8 cellular contexts compared by ENCODE assay signal in the genomic region with DNA sequence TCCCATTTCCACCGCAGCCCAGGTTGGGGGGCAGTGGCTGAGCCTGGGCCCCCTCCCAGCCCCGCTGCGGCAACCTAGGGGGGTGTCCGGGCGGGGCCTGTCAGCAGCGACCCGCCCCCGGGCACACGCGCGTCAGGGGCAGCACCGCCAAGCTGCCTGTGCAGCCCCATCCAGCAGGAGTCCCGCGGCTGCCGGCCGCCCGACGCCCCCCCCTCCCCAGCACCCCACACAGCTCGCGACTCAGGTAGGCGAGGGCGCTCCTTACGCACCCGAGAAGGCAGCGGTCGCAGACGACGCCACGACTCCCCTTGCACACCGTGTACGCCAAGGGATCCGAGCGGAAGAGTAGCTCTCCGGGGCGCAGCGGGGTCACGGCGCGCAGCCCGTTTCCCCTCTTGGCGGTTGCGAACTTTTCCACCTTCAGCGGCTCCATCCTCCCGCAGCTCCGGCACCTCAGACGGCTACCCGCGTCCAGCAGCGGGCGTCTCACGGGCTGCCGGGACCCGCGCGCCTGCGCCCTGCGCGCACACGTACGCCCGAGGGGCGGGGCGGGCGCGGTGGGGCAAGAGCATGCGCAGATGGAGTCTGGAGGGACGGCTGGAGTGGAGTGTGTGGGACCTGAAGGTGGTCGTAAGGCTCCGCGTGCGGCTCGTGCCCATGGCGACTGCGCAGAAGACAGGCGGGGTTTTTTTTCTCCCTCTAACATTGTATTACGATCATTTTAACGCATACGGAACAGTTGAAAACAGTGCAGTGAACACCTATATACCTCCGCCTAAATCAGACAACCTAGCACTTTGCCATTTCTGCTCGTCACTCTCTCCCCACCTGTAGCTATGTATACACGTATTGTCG. TPM values are rescaled to one million over a fixed set of nuclear protein-coding genes. Genes with fewer than 3 reads are reported as not detected.
DNase-seq lines count a peak whose midpoint lies in the region; ATAC-seq, FAIRE-seq and TF ChIP-seq lines count a peak whose summit lies in the region.

SMYD3 (minus strand) TSS at position 495 of the 855 bp plus-strand sequence.

- peaks cover 0 to 5% (median 0%) of the 10 kb centered on the region in 3 donors for H3K4me1 ChIP-seq in pancreas
- peaks cover 8% of the 10 kb centered on the region in 2 donors for H3K4me1 ChIP-seq in thyroid gland

- no peaks in the 10 kb centered on the region for H3K9me3 ChIP-seq in MG63
- no peaks in the 10 kb centered on the region for H3K9me3 ChIP-seq in pancreas
- H3K9me3 ChIP-seq in thyroid gland, result no peaks in the 10 kb centered on the region

- CTCF ChIA-PET in activated naive CD4-positive, alpha-beta T cell treated with anti-CD3 and anti-CD28 coated beads for 36 hours (lab: Charles Lee), result interaction anchor here (1.0 to 2.0 kb wide), 3 partner anchors 9 to 191 kb away, joined by 3 to 6 read pairs (median 5); no protein-coding TSS in a partner anchor

- no peaks in the 10 kb centered on the region for H3K36me3 Mint-ChIP-seq in activated naive CD4-positive, alpha-beta T cell treated with anti-CD3 and anti-CD28 coated beads for 36 hours (ENCODE audit: low read depth)
- H3K36me3 Mint-ChIP-seq in glutamatergic neuron (ENCODE audit: unreplicated experiment), result no peaks in the 10 kb centered on the region

- no peak for FAIRE-seq in pancreas (lab: Jason Lieb, UNC)

- ATAC-seq in pancreas, result peak; percentile 98 to 99 (median 99)

- TF ChIP-seq POLR2A in thyroid gland (IDR thresholded peaks at IDR 0.05), result peak in 1 of 2 donors; percentile 75

- TF ChIP-seq CTCF in glutamatergic neuron (IDR thresholded peaks at IDR 0.05; ENCODE audit: partially characterized antibody, unreplicated experiment), result no peak
- TF ChIP-seq CTCF in pancreas (IDR thresholded peaks at IDR 0.05), result no peak
- peak in 2 of 6 experiments; percentile 14 to 30 for TF ChIP-seq CTCF in thyroid gland (IDR thresholded peaks at IDR 0.05)

- H3K27me3 ChIP-seq in MG63 (no peaks in the 10 kb centered on the region), pancreas (no peaks in the 10 kb centered on the region), thyroid gland (no peaks in the 10 kb centered on the region)

- peak; percentile 39 for DNase-seq in GM04504 (ENCODE audit: low read depth)
- DNase-seq in HCEC 1CT, result peak; percentile 68
- peak; percentile 82 for DNase-seq in MG63
- DNase-seq in SK-N-DZ (ENCODE audit: low spot score), result peak; percentile 89
- peak; percentile 73 for DNase-seq in activated naive CD4-positive, alpha-beta T cell treated with anti-CD3 and anti-CD28 coated beads for 36 hours
- peak; percentile 84 for DNase-seq in glutamatergic neuron
- DNase-seq in pancreas, result peak; percentile 68 to 93 (median 79)
- DNase-seq in thyroid gland, result peak; percentile 72 to 73

- H3K4me3 ChIP-seq in MG63 (peak within 1 kb of the TSS; percentile 82), pancreas (peak within 1 kb of the TSS; percentile 58 to 93 (median 80)), thyroid gland (replicated peaks in 1 of 3) (peak within 1 kb of the TSS; percentile 51 to 85 (median 82))

- WGBS in pancreas, 2 donors, result 0 to 1% methylated on average over 54 to 82 of the region's 82 CpGs
- WGBS in thyroid gland, 2 donors, result 1% methylated on average over 22 to 37 of the region's 82 CpGs

- H3K36me3 ChIP-seq in MG63 (no peaks in the 10 kb centered on the region), pancreas (no peaks in the 10 kb centered on the region), thyroid gland (no peaks in the 10 kb centered on the region)

- H3K27ac ChIP-seq in pancreas (peak within 1 kb of the TSS in 3 of 4 donors; percentile 0 to 24 (median 15)), thyroid gland (peak within 1 kb of the TSS in 2 of 3 donors; percentile 37 to 41)

- peaks cover 15% of the 10 kb centered on the region for H3K4me1 Mint-ChIP-seq in activated naive CD4-positive, alpha-beta T cell treated with anti-CD3 and anti-CD28 coated beads for 36 hours (ENCODE audit: low read depth)
- H3K4me1 Mint-ChIP-seq in glutamatergic neuron (ENCODE audit: low read depth, unreplicated experiment), result peaks cover 7% of the 10 kb centered on the region

- no peaks in the 10 kb centered on the region for H3K27me3 Mint-ChIP-seq in activated naive CD4-positive, alpha-beta T cell treated with anti-CD3 and anti-CD28 coated beads for 36 hours (ENCODE audit: low read depth)
- peaks cover 13% of the 10 kb centered on the region for H3K27me3 Mint-ChIP-seq in glutamatergic neuron (ENCODE audit: unreplicated experiment)

- H3K9me3 Mint-ChIP-seq in activated naive CD4-positive, alpha-beta T cell treated with anti-CD3 and anti-CD28 coated beads for 36 hours, result no peaks in the 10 kb centered on the region
- peaks cover 5% of the 10 kb centered on the region for H3K9me3 Mint-ChIP-seq in glutamatergic neuron (ENCODE audit: unreplicated experiment)

- H3K27ac Mint-ChIP-seq in activated naive CD4-positive, alpha-beta T cell treated with anti-CD3 and anti-CD28 coated beads for 36 hours, result peak within 1 kb of the TSS; percentile 89
- H3K27ac Mint-ChIP-seq in glutamatergic neuron (ENCODE audit: unreplicated experiment), result peak within 1 kb of the TSS; percentile 17

- intact Hi-C loops in activated naive CD4-positive, alpha-beta T cell treated with anti-CD3 and anti-CD28 coated beads for 36 hours (cut with micrococcal nuclease), result loop anchor here (1.0 to 2.0 kb wide), 3 partner anchors 59 to 424 kb away; partner anchors contain the start of genes AHCTF1, CNST, SCCPDH and TFB2M
- intact Hi-C loops in pancreas (cut with DNase I) (loop anchor here in 1 of 3 donors (10.0 kb wide), 1 partner anchor 188 kb away; no protein-coding TSS in a partner anchor), thyroid gland (cut with DNase I) (loop anchor here (5.0 to 10.0 kb wide), 2 partner anchors 48 to 190 kb away; no protein-coding TSS in a partner anchor)

- peak within 1 kb of the TSS; percentile 95 for H3K4me3 Mint-ChIP-seq in activated naive CD4-positive, alpha-beta T cell treated with anti-CD3 and anti-CD28 coated beads for 36 hours
- peak within 1 kb of the TSS; percentile 93 for H3K4me3 Mint-ChIP-seq in glutamatergic neuron (ENCODE audit: unreplicated experiment)

RNA-seq across cellular contexts. Expression of gene SMYD3, which starts in this region (rescaled TPM):
- total RNA-seq in MG63 (2014; rRNA removed; shearing (Covaris generic); ENCODE audit: low replicate concordance), result 33.3 and 46.6 TPM in 2 replicates
- 30.5 and 39.5 TPM in 2 replicates for polyA plus RNA-seq in SK-N-DZ (2014; cell fraction: cytosol; rRNA removed)
- polyA plus RNA-seq in SK-N-DZ (2014; cell fraction: nucleus; rRNA removed), result 17.7 and 22.1 TPM in 2 replicates
- total RNA-seq in activated naive CD4-positive, alpha-beta T cell treated with anti-CD3 and anti-CD28 coated beads for 36 hours, result 10 to 100 TPM; 21.3 to 21.4 TPM
- total RNA-seq in glutamatergic neuron (ENCODE audit: unreplicated experiment) (35.4 TPM), pancreas (10 to 100 TPM in 1 of 6 donors, 1 to 10 TPM in 5; 4.6 to 10.5 (median 6.7) TPM), thyroid gland (100 to 1,000 TPM in 1 of 4 donors, 10 to 100 TPM in 3; 33.7 to 105 (median 51.4) TPM)
- 1 to 10 TPM; 5.7 to 8.6 TPM for polyA plus RNA-seq in pancreas

Comparison
In these comparisons a context has a peak if more than half of its experiments do, and no peak if none do; other contexts are left out.
1. Peak in every context shown above with its lines: DNase-seq, ATAC-seq, H3K4me3 ChIP-seq and H3K27ac ChIP-seq.
2. DNase-seq: peak in every context shown above with its lines; median percentile 89 in SK-N-DZ; 84 in glutamatergic neuron; 82 in MG63; 79 in pancreas; 73 in activated naive CD4-positive, alpha-beta T cell treated with anti-CD3 and anti-CD28 coated beads for 36 hours; 72 in thyroid gland; 68 in HCEC 1CT; 39 in GM04504.